8 cellular contexts compared by ENCODE assay signal in the genomic region with DNA sequence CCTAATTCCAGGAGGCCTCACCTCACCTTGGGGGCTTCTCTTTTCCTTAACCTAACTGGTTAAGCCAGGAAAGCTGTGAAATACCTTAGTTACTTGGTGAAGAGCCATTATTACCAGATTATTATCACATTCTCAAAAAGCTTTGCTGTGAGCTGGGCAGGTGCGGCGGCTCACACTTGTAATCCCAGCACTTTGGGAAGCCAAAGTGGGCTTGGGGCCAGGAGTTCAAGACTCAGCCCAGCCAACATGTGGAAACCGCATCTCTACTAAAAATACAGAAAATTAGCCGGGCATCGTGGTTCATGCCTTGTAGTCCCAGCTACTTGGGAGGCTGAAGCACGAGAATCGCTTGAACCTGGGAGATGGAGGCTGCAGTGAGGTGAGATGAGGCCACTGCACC.
DNase-seq lines count a peak whose midpoint lies in the region; ATAC-seq and TF ChIP-seq lines count a peak whose summit lies in the region.

No MANE protein-coding gene starts in this region.

- H2BK15ac ChIP-seq in neuronal stem cell (ENCODE audit: low read length): no peak overlapping the region

- no peaks in the 10 kb centered on the region for H3K4me1 ChIP-seq in colonic mucosa
- peaks cover 7 to 14% of the 10 kb centered on the region in 2 donors for H3K4me1 ChIP-seq in neuronal stem cell (ENCODE audit: control insufficient read depth in 2 of 2, insufficient read depth in 1 of 2, low read depth in 1 of 2, low read length in 2 of 2)

- H3K4me3 ChIP-seq in colonic mucosa: no peak overlapping the region
- no peak overlapping the region for H3K4me3 ChIP-seq in neuronal stem cell (ENCODE audit: low read length in 2 of 2)

- H3K27me3 ChIP-seq in CD4-positive, alpha-beta T cell (ENCODE audit: control insufficient read depth, insufficient read depth, low read length): no peaks in the 10 kb centered on the region
- H3K27me3 ChIP-seq in colonic mucosa (no peaks in the 10 kb centered on the region), neuronal stem cell (ENCODE audit: control insufficient read depth in 3 of 3, insufficient read depth in 3 of 3, low read depth in 1 of 3, low read length in 3 of 3) (no peaks in the 10 kb centered on the region)

- peak; percentile 24 for ATAC-seq in CD4-positive, alpha-beta T cell (ENCODE audit: poor library complexity)
- ATAC-seq in HG02870 (IDR thresholded peaks at IDR 0.05; ENCODE audit: unreplicated experiment) (peak; percentile 19), HG02571 (IDR thresholded peaks at IDR 0.05; ENCODE audit: unreplicated experiment) (no peak)

- no peak overlapping the region for H3K27ac ChIP-seq in CD4-positive, alpha-beta T cell (ENCODE audit: low read depth, low read length)
- H3K27ac ChIP-seq in colonic mucosa (peak overlapping the region; percentile 33), neuronal stem cell (replicated peaks; ENCODE audit: low read length) (peak overlapping the region; percentile 80)

- H3K36me3 ChIP-seq in colonic mucosa: no peaks in the 10 kb centered on the region
- no peaks in the 10 kb centered on the region for H3K36me3 ChIP-seq in neuronal stem cell (replicated peaks in 1 of 2; ENCODE audit: control insufficient read depth in 2 of 2, insufficient read depth in 2 of 2, low read length in 2 of 2)

- no peak overlapping the region for H2BK120ac ChIP-seq in neuronal stem cell (ENCODE audit: low read depth, low read length)

- TF ChIP-seq CTCF in CD4-positive, alpha-beta T cell (IDR thresholded peaks at IDR 0.05): no peak
- TF ChIP-seq CTCF in colonic mucosa (IDR thresholded peaks at IDR 0.05): no peak

- H3K4me2 ChIP-seq in neuronal stem cell (ENCODE audit: insufficient read depth, low read length, poor library complexity, severe bottlenecking): no peak overlapping the region

- H3K18ac ChIP-seq in neuronal stem cell (ENCODE audit: low read length): peak overlapping the region; percentile 70

- H4K8ac ChIP-seq in neuronal stem cell (ENCODE audit: low read depth, low read length): no peak overlapping the region

- no peak overlapping the region for H2AFZ ChIP-seq in neuronal stem cell (ENCODE audit: low read length)

- H3K4me1 Mint-ChIP-seq in CD4-positive, alpha-beta T cell (ENCODE audit: low read depth): peaks cover 22% of the 10 kb centered on the region

- CTCF ChIA-PET in CD4-positive, alpha-beta T cell (lab: Charles Lee): interaction anchor here (0.8 to 1.6 kb wide), 3 partner anchors 13 to 22 kb away, joined by 3 to 5 read pairs (median 4); no protein-coding TSS in a partner anchor

- no peak overlapping the region for H2AK5ac ChIP-seq in neuronal stem cell (ENCODE audit: low read depth, low read length)

- no peak overlapping the region for H4K91ac ChIP-seq in neuronal stem cell (ENCODE audit: low read depth, low read length, poor library complexity)

- intact Hi-C loops in CD4-positive, alpha-beta T cell (cut with DNase I, micrococcal nuclease): no loop called here
- intact Hi-C loops in colonic mucosa (cut with DNase I): no loop called here

- H2BK12ac ChIP-seq in neuronal stem cell (ENCODE audit: low read length): no peak overlapping the region

- H2BK5ac ChIP-seq in neuronal stem cell (ENCODE audit: low read length): no peak overlapping the region

- H3K9me3 Mint-ChIP-seq in CD4-positive, alpha-beta T cell: no peaks in the 10 kb centered on the region

- no peak for DNase-seq in CD4-positive, alpha-beta T cell
- no peak for DNase-seq in colonic mucosa
- no peak for DNase-seq in neuronal stem cell (ENCODE audit: low spot score)
- DNase-seq in NCI-H2227 treated with DMSO at 0.1 percent for 48 hours (lab: John Stamatoyannopoulos, UW): no peak
- no peak for DNase-seq in D341Med (ENCODE audit: low spot score)
- DNase-seq in UCSD-AML1 (lab: John Stamatoyannopoulos, UW; ENCODE audit: unreplicated experiment): no peak

- no peak overlapping the region for H3K23ac ChIP-seq in neuronal stem cell (ENCODE audit: low read depth, low read length, poor library complexity)

- H3K79me1 ChIP-seq in neuronal stem cell (ENCODE audit: low read depth, low read length): no peaks in the 10 kb centered on the region

- no CpG with 5 or more reads among the region's 7 CpGs for WGBS in neuronal stem cell (ENCODE audit: extremely low coverage in 2 of 2, insufficient read length in 2 of 2, insufficient replicate concordance in 1 of 2), 2 donors

- POLR2A ChIA-PET in CD4-positive, alpha-beta T cell (lab: Charles Lee): interaction anchor here (1.0 to 12.5 kb wide), 2 partner anchors 12 to 104 kb away, joined by 4 to 83 read pairs; partner anchors contain the start of gene KLF6

- peak overlapping the region; percentile 92 for H3K27ac Mint-ChIP-seq in CD4-positive, alpha-beta T cell

- no peaks in the 10 kb centered on the region for H3K36me3 Mint-ChIP-seq in CD4-positive, alpha-beta T cell (ENCODE audit: low read depth)

- no peak overlapping the region for H3K14ac ChIP-seq in neuronal stem cell (ENCODE audit: low read length)

- H3K9me3 ChIP-seq in CD4-positive, alpha-beta T cell (ENCODE audit: control insufficient read depth, low read length): no peaks in the 10 kb centered on the region
- H3K9me3 ChIP-seq in colonic mucosa (no peaks in the 10 kb centered on the region), neuronal stem cell (replicated peaks in 1 of 2; ENCODE audit: control insufficient read depth in 2 of 2, insufficient read depth in 1 of 2, low read depth in 1 of 2, low read length in 2 of 2) (no peaks in the 10 kb centered on the region)

- H3K4me3 Mint-ChIP-seq in CD4-positive, alpha-beta T cell: no peak overlapping the region

- H3K4ac ChIP-seq in neuronal stem cell (ENCODE audit: low read length): no peak overlapping the region

- H3K9ac ChIP-seq in colonic mucosa (ENCODE audit: low read depth in 2 of 2, low read length in 2 of 2): peak overlapping the region in 1 of 2 donors; percentile 26
- no peak overlapping the region for H3K9ac ChIP-seq in neuronal stem cell (ENCODE audit: low read depth, low read length, poor library complexity)

- H3K27me3 Mint-ChIP-seq in CD4-positive, alpha-beta T cell: no peaks in the 10 kb centered on the region
